Comparison of ENCODE assay signal across 18 cellular contexts in genomic region chr12:242496-242895, GRCh38. TPM values are rescaled to one million over a fixed set of nuclear protein-coding genes. Genes with fewer than 3 reads are reported as not detected.
A peak's percentile ranks its signal among the peaks of the same experiment; 100 is the strongest.
DNase-seq lines count a peak whose midpoint lies in the region; ATAC-seq and TF ChIP-seq lines count a peak whose summit lies in the region.
"Had no signal": no experiment of that assay in that cellular context is flagged by ENCODE, and none has a peak within 500 bp of the region (broad histone marks: within the 10 kb centered on the region; RNA-seq: fewer than 3 reads in every experiment).

No MANE protein-coding gene starts in this region.

- H3K27ac ChIP-seq in vagina (no peak overlapping the region), spleen (no peak overlapping the region)
- H3K27ac ChIP-seq: BLaER1 treated with 17β-estradiol and CSF1 and Interleukin-3, amounts not matched to agents 10 nM and 100 nM had no signal

- DNase-seq in activated CD8-positive, alpha-beta memory T cell treated with anti-CD3 and anti-CD28 coated beads, Interleukin-2, amount 50 U/mL, for 48 hours: peak; percentile 2
- no peak for DNase-seq in activated CD8-positive, alpha-beta memory T cell treated with anti-CD3 and anti-CD28 coated beads, Interleukin-2, amount 50 U/mL, for 4 hours
- peak; percentile 17 for DNase-seq in islet precursor cell
- peak; percentile 30 for DNase-seq in sciatic nerve (ENCODE audit: low spot score)
- DNase-seq in vagina (ENCODE audit: extremely low spot score in 2 of 2): peak; percentile 22 to 55
- DNase-seq in spleen: no peak
- no peak for DNase-seq in UCSD-AML1 (lab: John Stamatoyannopoulos, UW; ENCODE audit: unreplicated experiment)
- DNase-seq in T-helper 2 cell: no peak
- DNase-seq: 8988T; AML-193; CD4-positive, CD25-positive, alpha-beta regulatory T cell; DMS 273 treated with DMSO at 0.1 percent for 48 hours; DMS79 treated with DMSO at 0.1 percent for 48 hours; EL; GOT3 had no signal

- H3K9me3 ChIP-seq in vagina (no peaks in the 10 kb centered on the region), spleen (peaks cover 0 to 20% (median 17%) of the 10 kb centered on the region in 8 donors)
- H3K9me3 ChIP-seq: HAP-1 had no signal

- ATAC-seq in sciatic nerve: no peak

- H3K36me3 ChIP-seq in vagina: no peaks in the 10 kb centered on the region
- H3K36me3 ChIP-seq in spleen: no peaks in the 10 kb centered on the region
- H3K36me3 ChIP-seq: BLaER1 treated with 17β-estradiol and CSF1 and Interleukin-3, amounts not matched to agents 10 nM and 100 nM; HAP-1 had no signal

- intact Hi-C loops in sciatic nerve (cut with DNase I): no loop called here
- intact Hi-C loops in vagina (cut with DNase I): no loop called here
- intact Hi-C loops in spleen (cut with DNase I; ENCODE audit: low total_unique reads): no loop called here

- H3K4me3 ChIP-seq in vagina (no peak overlapping the region), spleen (no peak overlapping the region)
- H3K4me3 ChIP-seq: BLaER1 treated with 17β-estradiol and CSF1 and Interleukin-3, amounts not matched to agents 10 nM and 100 nM; HAP-1 had no signal

- no peak for TF ChIP-seq POLR2A in vagina (IDR thresholded peaks at IDR 0.05)
- TF ChIP-seq POLR2A in spleen (IDR thresholded peaks at IDR 0.05): no peak

- H3K27me3 ChIP-seq in vagina (no peaks in the 10 kb centered on the region), spleen (replicated peaks in 1 of 7) (peaks cover 0 to 33% (median 0%) of the 10 kb centered on the region in 7 donors)
- H3K27me3 ChIP-seq: BLaER1 treated with 17β-estradiol and CSF1 and Interleukin-3, amounts not matched to agents 10 nM and 100 nM had no signal

- no peaks in the 10 kb centered on the region for H3K4me1 ChIP-seq in vagina
- H3K4me1 ChIP-seq in spleen: no peaks in the 10 kb centered on the region
- H3K4me1 ChIP-seq: BLaER1 treated with 17β-estradiol and CSF1 and Interleukin-3, amounts not matched to agents 10 nM and 100 nM; HAP-1 had no signal

- 86 to 94% (median 92%) methylated on average over 15 of the region's 15 CpGs for WGBS in spleen, 5 donors

- TF ChIP-seq CTCF in vagina (IDR thresholded peaks at IDR 0.05) (no peak), spleen (IDR thresholded peaks at IDR 0.05 in 8 of 11, conservative IDR thresholded peaks at IDR 0.05 in 3 of 11) (no peak)

RNA-seq across cellular contexts. Expression of gene SLC6A13, which starts 20.1 kb away (rescaled TPM):
- total RNA-seq in sciatic nerve: 0.85 TPM
- total RNA-seq in vagina: not detected
- 1 to 10 TPM in 1 of 7 donors, under 1 TPM in 1, not detected in 5; 0.30 to 1.7 TPM for total RNA-seq in spleen
- polyA plus RNA-seq in spleen: under 1 TPM; 0.22 to 0.39 (median 0.24) TPM
- total RNA-seq: HT1080 had no signal
- polyA plus RNA-seq: CD4-positive, CD25-positive, alpha-beta regulatory T cell had no signal

RNA-seq across cellular contexts. Expression of gene SLC6A12, which starts 28.5 kb away (rescaled TPM):
- total RNA-seq in sciatic nerve (0.40 TPM), vagina (not detected), spleen (1 to 10 TPM in 6 of 7 donors, under 1 TPM in 1; 0.91 to 3.1 (median 2.7) TPM)
- polyA plus RNA-seq in spleen: 1 to 10 TPM in 1 of 3 donors, under 1 TPM in 2; 0.35 to 1.2 (median 0.50) TPM
- total RNA-seq: CD4-positive, CD25-positive, alpha-beta regulatory T cell; HT1080 had no signal
- polyA plus RNA-seq: CD4-positive, CD25-positive, alpha-beta regulatory T cell had no signal

Comparison
In these comparisons a context has a peak if more than half of its experiments do, and no peak if none do; other contexts are left out.
1. DNase-seq: peak in activated CD8-positive, alpha-beta memory T cell treated with anti-CD3 and anti-CD28 coated beads, Interleukin-2, amount 50 U/mL, for 48 hours (single experiment), islet precursor cell (single experiment), sciatic nerve (single experiment) and vagina (2 of 2); none in activated CD8-positive, alpha-beta memory T cell treated with anti-CD3 and anti-CD28 coated beads, Interleukin-2, amount 50 U/mL, for 4 hours (single experiment), spleen (single experiment), UCSD-AML1 (single experiment) and T-helper 2 cell (0 of 5).